20 cellular contexts compared by ENCODE assay signal in genomic region chr18:73944715-73945114, GRCh38.
DNase-seq lines count a peak whose midpoint lies in the region; ATAC-seq, FAIRE-seq and TF ChIP-seq lines count a peak whose summit lies in the region.
"Had no signal": no experiment of that assay in that cellular context is flagged by ENCODE, and none has a peak within 500 bp of the region (broad histone marks: within the 10 kb centered on the region; RNA-seq: fewer than 3 reads in every experiment).

No MANE protein-coding gene starts in this region.

- peaks cover under 1% of the 10 kb centered on the region for H3K27me3 Mint-ChIP-seq in HFFc6 (ENCODE audit: insufficient read depth)
- H3K27me3 Mint-ChIP-seq: CD4-positive, CD25-positive, alpha-beta regulatory T cell had no signal

- H3K27ac ChIP-seq in PC-3 (ENCODE audit: low read length) = peak overlapping the region; percentile 47
- H3K27ac ChIP-seq: Peyer's patch, SJCRH30 had no signal

- H3K4me2 ChIP-seq in PC-3 (ENCODE audit: low read length) = no peak overlapping the region; the same call in 1 of the 2 replicates

- POLR2A ChIA-PET in PC-3 (lab: Charles Lee; ENCODE audit: unreplicated experiment) = no interaction called here

- peak overlapping the region; percentile 36; the same call in 1 of the 2 replicates for H2AFZ ChIP-seq in PC-3 (ENCODE audit: low read length)

- H3K4me1 ChIP-seq in PC-3 (ENCODE audit: insufficient read depth, low read length) = peaks cover 10% of the 10 kb centered on the region
- H3K4me1 ChIP-seq: Peyer's patch, SJCRH30 had no signal

- H3K36me3 ChIP-seq in PC-3 (ENCODE audit: low read depth, low read length) = no peaks in the 10 kb centered on the region
- H3K36me3 ChIP-seq: Peyer's patch, SJCRH30 had no signal

- no peaks in the 10 kb centered on the region for H3K27me3 ChIP-seq in PC-3 (ENCODE audit: low read length)
- H3K27me3 ChIP-seq: Peyer's patch, SJCRH30 had no signal

- H3K36me3 Mint-ChIP-seq in HFFc6 (ENCODE audit: low read depth) = no peaks in the 10 kb centered on the region

- H3F3A ChIP-seq in PC-3 (ENCODE audit: low read length, unreplicated experiment) = no peaks in the 10 kb centered on the region

- H3K79me2 ChIP-seq in PC-3 (ENCODE audit: low read length) = no peaks in the 10 kb centered on the region

- no peak overlapping the region for H3K9ac ChIP-seq in PC-3 (ENCODE audit: low read length)

- H3K4me1 Mint-ChIP-seq in HFFc6 (ENCODE audit: low read depth) = peaks cover 55% of the 10 kb centered on the region

- TF ChIP-seq CTCF in HFFc6 (IDR thresholded peaks at IDR 0.05) (no peak), PC-3 (conservative IDR thresholded peaks at IDR 0.05; ENCODE audit: low read depth, low read length) (no peak)

- no peak for DNase-seq in HFFc6
- DNase-seq in PC-3 = no peak
- peak; percentile 4 for DNase-seq in kidney tubule cell (ENCODE audit: low spot score)
- no peak for DNase-seq in GM12891 (ENCODE audit: insufficient read length, low spot score)
- DNase-seq: CD4-positive, CD25-positive, alpha-beta regulatory T cell; DMS79 treated with DMSO at 0.1 percent for 48 hours; Karpas-422; MV-4-11; NCI-H1105 treated with DMSO at 0.1 percent for 48 hours; NCI-H1694; NCI-H2171; NCI-H524 treated with DMSO at 0.1 percent for 48 hours; NCI-H82; Peyer's patch; SJCRH30 had no signal

- H3K9me2 ChIP-seq in PC-3 (replicated peaks; ENCODE audit: low read length) = no peaks in the 10 kb centered on the region

- H3K27ac Mint-ChIP-seq in HFFc6 = peak overlapping the region; percentile 59
- H3K27ac Mint-ChIP-seq: CD4-positive, CD25-positive, alpha-beta regulatory T cell had no signal

- intact Hi-C loops in PC-3 (cut with micrococcal nuclease) = no loop called here

- ATAC-seq in GM18868 (IDR thresholded peaks at IDR 0.05; ENCODE audit: unreplicated experiment) = peak; percentile 57
- ATAC-seq in PC-3 = no peak
- no peak for ATAC-seq in GM21825 (IDR thresholded peaks at IDR 0.05; ENCODE audit: unreplicated experiment)
- no peak for ATAC-seq in HG03378 (IDR thresholded peaks at IDR 0.05; ENCODE audit: unreplicated experiment)
- ATAC-seq: GM12878 had no signal

- no peaks in the 10 kb centered on the region for H3K9me3 ChIP-seq in PC-3 (ENCODE audit: low read length)
- H3K9me3 ChIP-seq: Peyer's patch, SJCRH30 had no signal

- BruUV-seq in PC-3 (replicated peaks; lab: Mats Ljungman, UMichigan) = no TSS peak

- CTCF ChIA-PET in PC-3 (lab: Charles Lee) = no interaction called here

- H3K9me3 Mint-ChIP-seq in HFFc6 = no peaks in the 10 kb centered on the region

- no peak for TF ChIP-seq POLR2A in GM12891 (IDR thresholded peaks at IDR 0.05; ENCODE audit: low read depth, low read length)

- no peak overlapping the region for H3K4me3 Mint-ChIP-seq in HFFc6
- H3K4me3 Mint-ChIP-seq: CD4-positive, CD25-positive, alpha-beta regulatory T cell had no signal

- H3K4me3 ChIP-seq in PC-3 (ENCODE audit: low read length) = no peak overlapping the region
- H3K4me3 ChIP-seq: GM12878, Peyer's patch, SJCRH30 had no signal

- H4K20me1 ChIP-seq in PC-3 (ENCODE audit: low read length) = no peaks in the 10 kb centered on the region

- no peak for FAIRE-seq in GM12891 (lab: Jason Lieb, UNC)
- FAIRE-seq: GM12878, H1 had no signal

TF ChIP-seq in GM12891, 5 proteins besides CTCF, POLR2A, EP300 and RAD21:
- TF ChIP-seq POU2F2 (IDR thresholded peaks at IDR 0.05; ENCODE audit: low read depth, low read length) = no peak
- TF ChIP-seq TAF1 (IDR thresholded peaks at IDR 0.05; ENCODE audit: low read depth, low read length) = no peak
- no peak for TF ChIP-seq POLR2AphosphoS5 (IDR thresholded peaks at IDR 0.05; ENCODE audit: low read depth, low read length)
- TF ChIP-seq PAX5 (IDR thresholded peaks at IDR 0.05; ENCODE audit: insufficient read depth, low read length, severe bottlenecking) = no peak
